8 cellular contexts compared by ENCODE assay signal in the genomic region with DNA sequence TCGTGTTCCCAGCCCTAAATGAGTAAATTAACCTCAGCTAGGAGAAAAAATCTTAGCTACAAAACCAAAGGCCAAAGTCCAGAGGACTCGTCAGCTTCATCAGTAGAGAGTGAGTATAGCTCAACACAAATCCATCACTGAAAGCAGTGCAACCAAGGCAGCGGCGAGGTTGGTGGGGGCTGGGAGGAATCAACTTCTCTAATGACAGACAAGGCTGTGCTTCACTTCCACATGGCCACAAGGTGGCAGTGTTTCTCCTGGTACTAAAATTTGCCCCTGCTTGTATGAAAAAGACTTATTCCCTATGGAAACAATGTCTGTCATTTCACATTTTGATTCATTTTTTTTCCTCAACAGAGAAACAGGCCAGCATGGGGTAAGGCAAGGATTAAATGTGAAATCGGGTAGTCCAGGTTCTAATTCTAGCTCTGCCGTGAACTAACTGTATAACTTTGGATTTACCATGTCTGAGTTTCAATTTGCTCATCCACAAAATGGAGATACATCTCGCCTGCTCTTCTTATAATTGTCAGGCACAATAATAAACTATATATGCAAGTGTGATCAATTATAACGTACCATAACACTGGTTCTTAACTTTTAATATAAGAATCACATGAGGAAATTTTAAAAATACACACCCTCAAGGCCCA. TPM values are rescaled to one million over a fixed set of nuclear protein-coding genes. Genes with fewer than 3 reads are reported as not detected.
DNase-seq lines count a peak whose midpoint lies in the region; ATAC-seq and TF ChIP-seq lines count a peak whose summit lies in the region.

No MANE protein-coding gene starts in this region.

- TF ChIP-seq CTCF in GM10248 (IDR thresholded peaks at IDR 0.05; ENCODE audit: control extremely low read depth, extremely low read depth, low read depth, missing control alignments) (peak; percentile 70), NB4 (IDR thresholded peaks at IDR 0.05; ENCODE audit: low read depth, low read length) (peak; percentile 80)

- no peak for TF ChIP-seq POLR2A in NB4 (IDR thresholded peaks at IDR 0.05; ENCODE audit: extremely low read depth, insufficient read length)

- POLR2A ChIA-PET in GM10248 (lab: Yijun Ruan, JAX) = no interaction called here

- H3K4me3 ChIP-seq in NB4 (ENCODE audit: low read depth, low read length) = no peak overlapping the region

- CTCF ChIA-PET in GM10248 (lab: Yijun Ruan, JAX) = interaction anchor here (0.6 to 4.5 kb wide), 52 partner anchors 9 to 700 kb away, joined by 3 to 67 read pairs (median 4); a partner anchor contains a TSS

- ATAC-seq in left ventricle myocardium superior (peak; percentile 71), HG03135 (IDR thresholded peaks at IDR 0.05; ENCODE audit: unreplicated experiment) (no peak), GM19328 (IDR thresholded peaks at IDR 0.05; ENCODE audit: unreplicated experiment) (no peak)

- DNase-seq in GM10248 (ENCODE audit: extremely low spot score) (peak; percentile 39), NB4 (ENCODE audit: low read depth) (peak; percentile 82), T-helper 1 cell (peak; percentile 14 to 66 (median 49)), amniotic epithelial cell (ENCODE audit: low read depth) (peak; percentile 77), left ventricle myocardium superior (peak; percentile 73), retina (peak; percentile 65)

- intact Hi-C loops in left ventricle myocardium superior (cut with micrococcal nuclease) = loop anchor here (2.0 kb wide), 1 partner anchor 183 kb away; no protein-coding TSS in a partner anchor

RNA-seq across cellular contexts. Expression of a gene that starts 39.3 kb away (rescaled TPM):
- 4.0 TPM for total RNA-seq in left ventricle myocardium superior
